In genomic region chr3:194315088-194315964, GRCh38 we compare ENCODE assay signal across 1 cellular context.
TF ChIP-seq lines count a peak whose summit lies in the region.

No MANE protein-coding gene starts in this region.

TF ChIP-seq in IMR-90, 13 proteins besides CTCF, POLR2A, EP300 and RAD21:
- peak; percentile 75 for TF ChIP-seq CEBPB (IDR thresholded peaks at IDR 0.05; ENCODE audit: low read depth, low read length)
- no peak for TF ChIP-seq MAFK (IDR thresholded peaks at IDR 0.05; ENCODE audit: low read depth, low read length)
- peak; percentile 23; the same call in 1 of the 2 replicates for TF ChIP-seq BHLHE40 (IDR thresholded peaks at IDR 0.05; ENCODE audit: low read depth, low read length)
- TF ChIP-seq SMC3 (IDR thresholded peaks at IDR 0.05; ENCODE audit: low read depth, low read length), result peak; percentile 93
